1 cellular context compared by ENCODE assay signal in the genomic region with DNA sequence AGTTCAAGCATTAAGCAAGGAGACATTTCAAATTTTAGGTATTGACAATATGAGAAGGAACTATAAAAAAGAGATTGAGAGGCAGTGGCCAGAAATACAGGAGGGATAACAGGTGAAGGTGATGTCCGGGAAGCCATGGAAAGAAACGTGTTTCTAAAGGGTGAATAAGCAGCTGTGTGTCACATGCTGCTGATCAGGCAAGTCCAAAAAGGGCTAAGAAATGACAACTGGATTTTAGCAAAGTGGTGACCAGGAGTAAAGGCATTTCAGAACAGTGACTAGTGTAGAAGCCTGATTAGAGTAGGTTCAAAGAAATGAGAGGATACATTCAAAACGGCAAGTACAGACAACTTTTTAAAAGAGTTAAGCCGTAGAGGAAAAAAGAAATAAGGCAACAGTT.
TF ChIP-seq lines count a peak whose summit lies in the region.

No MANE protein-coding gene starts in this region.

TF ChIP-seq in IMR-90, 13 proteins besides CTCF, POLR2A, EP300 and RAD21 (continued from another document):
- TF ChIP-seq, protein P1, sequence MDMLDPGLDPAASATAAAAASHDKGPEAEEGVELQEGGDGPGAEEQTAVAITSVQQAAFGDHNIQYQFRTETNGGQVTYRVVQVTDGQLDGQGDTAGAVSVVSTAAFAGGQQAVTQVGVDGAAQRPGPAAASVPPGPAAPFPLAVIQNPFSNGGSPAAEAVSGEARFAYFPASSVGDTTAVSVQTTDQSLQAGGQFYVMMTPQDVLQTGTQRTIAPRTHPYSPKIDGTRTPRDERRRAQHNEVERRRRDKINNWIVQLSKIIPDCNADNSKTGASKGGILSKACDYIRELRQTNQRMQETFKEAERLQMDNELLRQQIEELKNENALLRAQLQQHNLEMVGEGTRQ (IDR thresholded peaks at IDR 0.05; ENCODE audit: low read depth, low read length): no peak
- TF ChIP-seq MAZ (IDR thresholded peaks at IDR 0.05; ENCODE audit: borderline replicate concordance, low read depth, low read length): no peak
TF ChIP-seq in IMR-90: peak in this region for 0.
